19 cellular contexts compared by ENCODE assay signal in genomic region chr5:121500262-121500792, GRCh38.
"Had no signal": no experiment of that assay in that cellular context is flagged by ENCODE, and none has a peak within 500 bp of the region (broad histone marks: within the 10 kb centered on the region; RNA-seq: fewer than 3 reads in every experiment).

No MANE protein-coding gene starts in this region.

- H3K79me2 ChIP-seq: hepatocyte, parathyroid adenoma had no signal

- DNase-seq: activated CD4-positive, alpha-beta T cell treated with anti-CD3 and anti-CD28 coated beads, Interleukin-2, amount 50 U/mL, for 4 hours; activated gamma-delta T cell; adrenal gland; effector CD4-positive, alpha-beta T cell; esophagus squamous epithelium; kidney; left ventricle myocardium inferior; naive thymus-derived CD4-positive, alpha-beta T cell; stimulated activated CD4-positive, alpha-beta T cell treated with anti-CD3 and anti-CD28 coated beads, Interleukin-4, amount 100 ng/mL, for 24 hours; SW 1271; T-helper 2 cell; upper lobe of left lung; WERI-Rb-1 had no signal

- H3K9ac ChIP-seq: parathyroid adenoma had no signal

- H3K4me1 ChIP-seq: adrenal gland, esophagus squamous epithelium, parathyroid adenoma, upper lobe of left lung had no signal

- H3K27ac ChIP-seq: adrenal gland, esophagus squamous epithelium, hepatocyte, left ventricle myocardium inferior, neutrophil, parathyroid adenoma, thoracic aorta, upper lobe of left lung, WERI-Rb-1 had no signal

- H2AFZ ChIP-seq: hepatocyte, parathyroid adenoma had no signal

- H3K27me3 ChIP-seq: adrenal gland, hepatocyte, neutrophil, upper lobe of left lung had no signal

- H3K9me3 ChIP-seq: adrenal gland, esophagus squamous epithelium, left ventricle myocardium inferior, neutrophil, thoracic aorta, upper lobe of left lung had no signal

- H3K36me3 ChIP-seq: adrenal gland, esophagus squamous epithelium, left ventricle myocardium inferior, neutrophil, thoracic aorta, upper lobe of left lung, WERI-Rb-1 had no signal

- ATAC-seq: naive thymus-derived CD4-positive, alpha-beta T cell; sciatic nerve; stimulated activated effector memory CD8-positive, alpha-beta T cell treated with anti-CD3 and anti-CD28 coated beads, Interleukin-12 subunit alpha, Interleukin-12 subunit beta, amount 100 ng/mL, for 72 hours had no signal

- H3K4me3 ChIP-seq: adrenal gland, esophagus squamous epithelium, hepatocyte, left ventricle myocardium inferior, thoracic aorta, upper lobe of left lung had no signal

- H3K4me2 ChIP-seq: hepatocyte had no signal
